ENCODE assay signal across 16 cellular contexts in genomic region chr15:43086551-43086950, GRCh38. TPM values are rescaled to one million over a fixed set of nuclear protein-coding genes. Genes with fewer than 3 reads are reported as not detected.
DNase-seq lines count a peak whose midpoint lies in the region; ATAC-seq and TF ChIP-seq lines count a peak whose summit lies in the region.
"Had no signal": no experiment of that assay in that cellular context is flagged by ENCODE, and none has a peak within 500 bp of the region (broad histone marks: within the 10 kb centered on the region; RNA-seq: fewer than 3 reads in every experiment).

No MANE protein-coding gene starts in this region.

- ATAC-seq in natural killer cell (no peak), T-helper 17 cell (no peak), upper lobe of left lung (ENCODE audit: low FRiP score in 2 of 2) (no peak)
- no peak for ATAC-seq in natural killer cell treated with Interleukin-12 subunit alpha and Interleukin-12 subunit beta and Interleukin-15 and Interleukin-18, amount 100 ng/mL, for 72 hours

- H3K9me3 ChIP-seq in T-helper 17 cell (ENCODE audit: control insufficient read depth, low read length, poor library complexity, severe bottlenecking) (no peaks in the 10 kb centered on the region), fibroblast of lung (ENCODE audit: control insufficient read depth, insufficient read depth, low read depth, low read length) (no peaks in the 10 kb centered on the region), uterus (no peaks in the 10 kb centered on the region), upper lobe of left lung (no peaks in the 10 kb centered on the region)

- no peak for TF ChIP-seq CTCF in natural killer cell (IDR thresholded peaks at IDR 0.05)
- TF ChIP-seq CTCF in fibroblast of lung (conservative IDR thresholded peaks at IDR 0.05 in 1 of 2, IDR thresholded peaks at IDR 0.05 in 1 of 2; ENCODE audit: low read depth in 1 of 2, low read length in 2 of 2) = no peak
- TF ChIP-seq CTCF in uterus (IDR thresholded peaks at IDR 0.05) = no peak
- TF ChIP-seq CTCF in upper lobe of left lung (IDR thresholded peaks at IDR 0.05) = no peak

- H3K27me3 ChIP-seq in fibroblast of lung (ENCODE audit: control insufficient read depth, insufficient read depth, low read length) (no peaks in the 10 kb centered on the region), uterus (no peaks in the 10 kb centered on the region), upper lobe of left lung (no peaks in the 10 kb centered on the region)

- TF ChIP-seq EP300 in upper lobe of left lung (IDR thresholded peaks at IDR 0.05) = no peak

- intact Hi-C loops in natural killer cell (cut with micrococcal nuclease) (no loop called here), uterus (cut with DNase I; ENCODE audit: low total_unique reads) (no loop called here)

- H3K4me2 ChIP-seq in fibroblast of lung (ENCODE audit: extremely low read depth, insufficient read depth, low read length) = peak overlapping the region; percentile 19

- H3K4me3 ChIP-seq in fibroblast of lung (replicated peaks in 1 of 4; ENCODE audit: control extremely low read depth in 1 of 4, insufficient read depth in 1 of 4, low read depth in 3 of 4, low read length in 4 of 4) = no peak overlapping the region
- no peak overlapping the region for H3K4me3 ChIP-seq in uterus
- H3K4me3 ChIP-seq in upper lobe of left lung = no peak overlapping the region

- no peaks in the 10 kb centered on the region for H3K9me3 Mint-ChIP-seq in natural killer cell
- no peaks in the 10 kb centered on the region for H3K9me3 Mint-ChIP-seq in natural killer cell treated with Interleukin-12 subunit alpha and Interleukin-12 subunit beta and Interleukin-15 and Interleukin-18, amount 100 ng/mL, for 72 hours
- H3K9me3 Mint-ChIP-seq: activated CD4-positive, alpha-beta T cell treated with anti-CD3 and anti-CD28 coated beads, Interleukin-2, amount 10 ng/mL, durations not matched to agents 7 days and 5 days had no signal

- H3K9ac ChIP-seq in fibroblast of lung (ENCODE audit: insufficient read depth, low read length) = no peak overlapping the region

- H3K27ac ChIP-seq in fibroblast of lung (ENCODE audit: insufficient read depth, low read length) (peak overlapping the region; percentile 13), uterus (peak overlapping the region; percentile 66 to 71), upper lobe of left lung (no peak overlapping the region)

- no peak overlapping the region for H3K4me3 Mint-ChIP-seq in natural killer cell
- no peak overlapping the region for H3K4me3 Mint-ChIP-seq in natural killer cell treated with Interleukin-12 subunit alpha and Interleukin-12 subunit beta and Interleukin-15 and Interleukin-18, amount 100 ng/mL, for 72 hours
- peak overlapping the region; percentile 19 for H3K4me3 Mint-ChIP-seq in T-helper 17 cell
- H3K4me3 Mint-ChIP-seq: activated CD4-positive, alpha-beta T cell treated with anti-CD3 and anti-CD28 coated beads, Interleukin-2, amount 10 ng/mL, durations not matched to agents 7 days and 5 days had no signal

- peaks cover 20 to 29% of the 10 kb centered on the region in 2 donors for H3K4me1 Mint-ChIP-seq in natural killer cell
- peaks cover 21 to 24% of the 10 kb centered on the region in 2 donors for H3K4me1 Mint-ChIP-seq in natural killer cell treated with Interleukin-12 subunit alpha and Interleukin-12 subunit beta and Interleukin-15 and Interleukin-18, amount 100 ng/mL, for 72 hours (ENCODE audit: low read depth in 2 of 2)
- H3K4me1 Mint-ChIP-seq in T-helper 17 cell = peaks cover 16% of the 10 kb centered on the region

- H3K36me3 ChIP-seq in fibroblast of lung (ENCODE audit: control insufficient read depth, insufficient read depth, low read length) = no peaks in the 10 kb centered on the region
- no peaks in the 10 kb centered on the region for H3K36me3 ChIP-seq in uterus
- H3K36me3 ChIP-seq in upper lobe of left lung = peaks cover 0 to 54% (median 19%) of the 10 kb centered on the region in 4 donors

- no peak overlapping the region for H2AFZ ChIP-seq in fibroblast of lung (ENCODE audit: low read length)

- peaks cover 8% of the 10 kb centered on the region for H3K36me3 Mint-ChIP-seq in natural killer cell
- H3K36me3 Mint-ChIP-seq in natural killer cell treated with Interleukin-12 subunit alpha and Interleukin-12 subunit beta and Interleukin-15 and Interleukin-18, amount 100 ng/mL, for 72 hours = peaks cover 16% of the 10 kb centered on the region
- H3K36me3 Mint-ChIP-seq in T-helper 17 cell (ENCODE audit: low read depth) = peaks cover 2% of the 10 kb centered on the region

- no peaks in the 10 kb centered on the region for H4K20me1 ChIP-seq in fibroblast of lung (ENCODE audit: control insufficient read depth, extremely low read depth, insufficient read depth, low read length)

- H3K79me2 ChIP-seq in fibroblast of lung (ENCODE audit: control insufficient read depth, insufficient read depth, low read length) = peaks cover 8% of the 10 kb centered on the region

- H3K27ac Mint-ChIP-seq in natural killer cell (peak overlapping the region; percentile 29 to 45), T-helper 17 cell (peak overlapping the region; percentile 32)
- peak overlapping the region in 1 of 2 donors; percentile 10 for H3K27ac Mint-ChIP-seq in natural killer cell treated with Interleukin-12 subunit alpha and Interleukin-12 subunit beta and Interleukin-15 and Interleukin-18, amount 100 ng/mL, for 72 hours
- H3K27ac Mint-ChIP-seq: activated CD4-positive, alpha-beta T cell treated with anti-CD3 and anti-CD28 coated beads, Interleukin-2, amount 10 ng/mL, durations not matched to agents 7 days and 5 days had no signal

- H3K27me3 Mint-ChIP-seq in natural killer cell (ENCODE audit: low read depth in 2 of 2) (no peaks in the 10 kb centered on the region), T-helper 17 cell (no peaks in the 10 kb centered on the region)
- H3K27me3 Mint-ChIP-seq in natural killer cell treated with Interleukin-12 subunit alpha and Interleukin-12 subunit beta and Interleukin-15 and Interleukin-18, amount 100 ng/mL, for 72 hours = no peaks in the 10 kb centered on the region
- H3K27me3 Mint-ChIP-seq: activated CD4-positive, alpha-beta T cell treated with anti-CD3 and anti-CD28 coated beads, Interleukin-2, amount 10 ng/mL, durations not matched to agents 7 days and 5 days had no signal

- no peak for TF ChIP-seq POLR2A in uterus (IDR thresholded peaks at IDR 0.05)
- TF ChIP-seq POLR2A in upper lobe of left lung (IDR thresholded peaks at IDR 0.05) = no peak

- H3K4me1 ChIP-seq in fibroblast of lung (ENCODE audit: control insufficient read depth, extremely low read depth, insufficient read depth, low read length) (peaks cover 3% of the 10 kb centered on the region), uterus (peaks cover 0 to 10% of the 10 kb centered on the region in 2 donors), upper lobe of left lung (peaks cover 0 to 19% (median 5%) of the 10 kb centered on the region in 4 donors)

- 68 to 82% methylated on average over 1 of the region's 1 CpG for WGBS in upper lobe of left lung, 2 donors

- DNase-seq in natural killer cell = no peak
- no peak for DNase-seq in natural killer cell treated with Interleukin-12 subunit alpha and Interleukin-12 subunit beta and Interleukin-15 and Interleukin-18, amount 100 ng/mL, for 72 hours (ENCODE audit: low spot score)
- DNase-seq in T-helper 17 cell = no peak
- DNase-seq in fibroblast of lung (ENCODE audit: low read depth in 2 of 2) = peak; percentile 12 to 52
- DNase-seq in uterus = no peak
- DNase-seq in upper lobe of left lung = no peak
- no peak for DNase-seq in stimulated activated naive CD4-positive, alpha-beta T cell (lab: John Stamatoyannopoulos, UW)
- DNase-seq in kidney tubule cell (ENCODE audit: low spot score) = no peak
- DNase-seq: activated CD4-positive, alpha-beta T cell treated with anti-CD3 and anti-CD28 coated beads, Interleukin-2, amount 10 ng/mL, durations not matched to agents 7 days and 5 days; activated T-cell treated with anti-CD3 and anti-CD28 coated beads, Interleukin-2, amount 50 U/mL, for 1 hour; head of caudate nucleus; midbrain; NCI-H226; NK-92 treated with Interleukin-12 subunit alpha and Interleukin-12 subunit beta, amount 100 ng/mL, for 24 hours; SHP77 treated with DMSO at 0.1 percent for 48 hours; trophoblast cell had no signal

RNA-seq across cellular contexts. Expression of gene UBR1, which starts 19.3 kb away (rescaled TPM):
- total RNA-seq in natural killer cell (10 to 100 TPM; 54.3 to 70.5 (median 61.4) TPM), T-helper 17 cell (10 to 100 TPM; 42.4 to 56.7 TPM), fibroblast of lung (32.6 and 45.6 TPM in 2 replicates), uterus (100 to 1,000 TPM in 1 of 4 donors, 10 to 100 TPM in 3; 30.9 to 156 (median 60.3) TPM), upper lobe of left lung (10 to 100 TPM; 23.7 to 49.2 (median 27.2) TPM)
- 10 to 100 TPM; 56.4 to 59.4 TPM for total RNA-seq in natural killer cell treated with Interleukin-12 subunit alpha and Interleukin-12 subunit beta and Interleukin-15 and Interleukin-18, amount 100 ng/mL, for 72 hours
- 14.0 and 18.2 TPM in 2 replicates for polyA plus RNA-seq in fibroblast of lung
- 10.5 and 11.9 TPM in 2 replicates for polyA plus RNA-seq in fibroblast of lung (2012)
- polyA minus RNA-seq in fibroblast of lung (ENCODE audit: low replicate concordance) = 7.0 and 9.9 TPM in 2 replicates

RNA-seq across cellular contexts. Expression of gene TMEM62, which starts 46.8 kb away (rescaled TPM):
- 10 to 100 TPM; 39.4 to 43.8 (median 40.8) TPM for total RNA-seq in natural killer cell
- 10 to 100 TPM; 25.5 to 40.3 TPM for total RNA-seq in natural killer cell treated with Interleukin-12 subunit alpha and Interleukin-12 subunit beta and Interleukin-15 and Interleukin-18, amount 100 ng/mL, for 72 hours
- 10 to 100 TPM; 22.9 to 26.7 TPM for total RNA-seq in T-helper 17 cell
- total RNA-seq in fibroblast of lung = 11.8 and 20.8 TPM in 2 replicates
- polyA plus RNA-seq in fibroblast of lung = 8.0 and 10.7 TPM in 2 replicates
- polyA plus RNA-seq in fibroblast of lung (2012) = 7.5 and 9.2 TPM in 2 replicates
- polyA minus RNA-seq in fibroblast of lung (ENCODE audit: low replicate concordance) = 0.31 and 1.6 TPM in 2 replicates
- 10 to 100 TPM; 18.8 to 56.6 (median 22.5) TPM for total RNA-seq in uterus
- total RNA-seq in upper lobe of left lung = 10 to 100 TPM; 20.9 to 45.1 (median 25.1) TPM

Comparison
In these comparisons a context has a peak if more than half of its experiments do, and no peak if none do; other contexts are left out.
1. DNase-seq: peak in fibroblast of lung (2 of 2); none in natural killer cell (single experiment), natural killer cell treated with Interleukin-12 subunit alpha and Interleukin-12 subunit beta and Interleukin-15 and Interleukin-18, amount 100 ng/mL, for 72 hours (single experiment), T-helper 17 cell (0 of 3), uterus (0 of 2), upper lobe of left lung (0 of 2), stimulated activated naive CD4-positive, alpha-beta T cell (0 of 6) and kidney tubule cell (single experiment).
2. H3K27ac ChIP-seq: peak in fibroblast of lung (single experiment) and uterus (2 of 2); none in upper lobe of left lung (0 of 4).